ENCODE assay signal across 8 cellular contexts in the genomic region with DNA sequence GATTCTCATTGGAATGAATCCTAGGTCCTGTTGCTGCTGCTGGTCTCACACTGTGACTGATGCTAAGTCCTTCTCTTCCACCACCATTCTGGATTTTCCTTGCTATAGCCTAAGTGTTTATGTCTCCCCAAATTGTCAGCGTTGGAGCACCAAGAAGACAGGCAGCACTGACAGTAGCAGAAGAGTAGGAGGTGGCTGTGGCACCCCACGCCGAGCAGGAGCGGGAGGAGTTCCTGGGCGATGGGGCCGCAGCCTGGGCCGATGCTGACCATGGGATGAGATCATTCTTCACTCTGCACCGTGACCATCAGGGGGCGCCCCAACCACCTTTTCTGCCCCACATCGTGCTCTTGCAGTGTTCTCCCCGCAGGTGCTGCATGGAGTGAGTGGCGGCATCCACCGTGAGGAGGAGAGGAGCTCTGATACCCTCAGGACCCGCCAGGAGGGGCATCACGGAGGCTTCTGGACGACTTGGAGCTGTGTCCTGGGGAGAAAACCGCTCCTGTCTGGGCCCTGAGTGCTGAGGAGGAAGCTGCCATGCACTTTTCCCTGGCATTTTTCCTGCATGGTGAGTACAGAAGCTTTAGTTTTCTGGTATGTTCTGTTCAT. TPM values are rescaled to one million over a fixed set of nuclear protein-coding genes. Genes with fewer than 3 reads are reported as not detected.
A peak's percentile ranks its signal among the peaks of the same experiment; 100 is the strongest.
DNase-seq lines count a peak whose midpoint lies in the region; ATAC-seq, FAIRE-seq and TF ChIP-seq lines count a peak whose summit lies in the region.

No MANE protein-coding gene starts in this region.

- peaks cover 23% of the 10 kb centered on the region for H3K27me3 Mint-ChIP-seq in activated T-helper 2 cell treated with anti-CD3 and anti-CD28 coated beads, Interferon-gamma antibody, Interleukin-2, Interleukin-4, amounts not matched to agents 10 μg/mL and 5 μg/mL and 100 μg/mL, durations not matched to agents 14 hours and 24 hours and 36 hours (ENCODE audit: low read depth)

- no peak overlapping the region for H3K27ac Mint-ChIP-seq in activated T-helper 2 cell treated with anti-CD3 and anti-CD28 coated beads, Interferon-gamma antibody, Interleukin-2, Interleukin-4, amounts not matched to agents 10 μg/mL and 5 μg/mL and 100 μg/mL, durations not matched to agents 14 hours and 24 hours and 36 hours

- peak overlapping the region; percentile 6 for H3K4me3 ChIP-seq in Jurkat, Clone E6-1 (ENCODE audit: low read length)
- peak overlapping the region; percentile 55 for H3K4me3 ChIP-seq in osteoblast (ENCODE audit: insufficient read depth, low read length)
- H3K4me3 ChIP-seq in thoracic aorta, result peak overlapping the region; percentile 41

- H3K4me2 ChIP-seq in osteoblast (ENCODE audit: insufficient read depth, low read length), result peak overlapping the region; percentile 67

- H3K27me3 ChIP-seq in osteoblast (ENCODE audit: insufficient read depth, low read length) (no peaks in the 10 kb centered on the region), thoracic aorta (replicated peaks; ENCODE audit: insufficient read depth) (no peaks in the 10 kb centered on the region)

- H3K9me3 Mint-ChIP-seq in activated T-helper 2 cell treated with anti-CD3 and anti-CD28 coated beads, Interferon-gamma antibody, Interleukin-2, Interleukin-4, amounts not matched to agents 10 μg/mL and 5 μg/mL and 100 μg/mL, durations not matched to agents 14 hours and 24 hours and 36 hours, result no peaks in the 10 kb centered on the region

- peak; percentile 80 for TF ChIP-seq CTCF in osteoblast (IDR thresholded peaks at IDR 0.05; ENCODE audit: extremely low read depth, low read depth, low read length)
- TF ChIP-seq CTCF in thoracic aorta (IDR thresholded peaks at IDR 0.05), result peak; percentile 58

- H3K27ac ChIP-seq in osteoblast (ENCODE audit: low read depth, low read length) (no peak overlapping the region), thoracic aorta (no peak overlapping the region)

- peaks cover 10% of the 10 kb centered on the region for H3K4me1 Mint-ChIP-seq in activated T-helper 2 cell treated with anti-CD3 and anti-CD28 coated beads, Interferon-gamma antibody, Interleukin-2, Interleukin-4, amounts not matched to agents 10 μg/mL and 5 μg/mL and 100 μg/mL, durations not matched to agents 14 hours and 24 hours and 36 hours (ENCODE audit: low read depth)

- no peaks in the 10 kb centered on the region for H3K79me2 ChIP-seq in osteoblast (ENCODE audit: insufficient read depth, low read length)

- H3K9me3 ChIP-seq in osteoblast (ENCODE audit: low read depth, low read length), result no peaks in the 10 kb centered on the region
- H3K9me3 ChIP-seq in thoracic aorta, result no peaks in the 10 kb centered on the region

- ATAC-seq in thoracic aorta (ENCODE audit: insufficient number of reproducible peaks, low FRiP score, low read depth), result no peak
- no peak for ATAC-seq in GM18502 (IDR thresholded peaks at IDR 0.05; ENCODE audit: poor library complexity, unreplicated experiment)

- H3K36me3 ChIP-seq in osteoblast (ENCODE audit: insufficient read depth, low read length) (no peaks in the 10 kb centered on the region), thoracic aorta (no peaks in the 10 kb centered on the region)

- peak; percentile 20 for DNase-seq in DMS79 (lab: John Stamatoyannopoulos, UW)
- DNase-seq in Jurkat, Clone E6-1 (ENCODE audit: low read depth, low spot score), result peak; percentile 63
- DNase-seq in RPMI8226, result peak; percentile 67
- DNase-seq in activated T-helper 2 cell treated with anti-CD3 and anti-CD28 coated beads, Interferon-gamma antibody, Interleukin-2, Interleukin-4, amounts not matched to agents 10 μg/mL and 5 μg/mL and 100 μg/mL, durations not matched to agents 14 hours and 24 hours and 36 hours (ENCODE audit: low spot score), result peak; percentile 69
- peak; percentile 23 to 72 for DNase-seq in frontal cortex (ENCODE audit: low spot score in 2 of 2)
- peak; percentile 83 for DNase-seq in osteoblast (ENCODE audit: insufficient read length, low spot score, missing footprints)
- peak; percentile 5 for DNase-seq in thoracic aorta (ENCODE audit: low spot score)

- no peak overlapping the region for H3K4me3 Mint-ChIP-seq in activated T-helper 2 cell treated with anti-CD3 and anti-CD28 coated beads, Interferon-gamma antibody, Interleukin-2, Interleukin-4, amounts not matched to agents 10 μg/mL and 5 μg/mL and 100 μg/mL, durations not matched to agents 14 hours and 24 hours and 36 hours (ENCODE audit: low read depth)

- H3K36me3 Mint-ChIP-seq in activated T-helper 2 cell treated with anti-CD3 and anti-CD28 coated beads, Interferon-gamma antibody, Interleukin-2, Interleukin-4, amounts not matched to agents 10 μg/mL and 5 μg/mL and 100 μg/mL, durations not matched to agents 14 hours and 24 hours and 36 hours (ENCODE audit: low read depth), result no peaks in the 10 kb centered on the region

- intact Hi-C loops in activated T-helper 2 cell treated with anti-CD3 and anti-CD28 coated beads, Interferon-gamma antibody, Interleukin-2, Interleukin-4, amounts not matched to agents 10 μg/mL and 5 μg/mL and 100 μg/mL, durations not matched to agents 14 hours and 24 hours and 36 hours (cut with micrococcal nuclease), result no loop called here

- FAIRE-seq in frontal cortex (lab: Jason Lieb, UNC), result no peak

- no peaks in the 10 kb centered on the region for H4K20me1 ChIP-seq in osteoblast (ENCODE audit: insufficient read depth, low read length)

- peak overlapping the region; percentile 88 for H2AFZ ChIP-seq in osteoblast (ENCODE audit: low read length)

- H3K4me1 ChIP-seq in osteoblast (ENCODE audit: insufficient read depth, low read length), result peaks cover 28% of the 10 kb centered on the region
- H3K4me1 ChIP-seq in thoracic aorta (ENCODE audit: control insufficient read depth in 1 of 2, low read depth in 2 of 2), result peaks cover 0 to 5% of the 10 kb centered on the region in 2 donors

RNA-seq across cellular contexts. Expression of gene LRRC74B, which starts 57.0 kb away (rescaled TPM):
- not detected for polyA plus RNA-seq in Jurkat, Clone E6-1 (2012; ENCODE audit: insufficient read depth, insufficient read length)
- 0.23 TPM in 1 of 2 replicates, not detected in the other for total RNA-seq in activated T-helper 2 cell treated with anti-CD3 and anti-CD28 coated beads, Interferon-gamma antibody, Interleukin-2, Interleukin-4, amounts not matched to agents 10 μg/mL and 5 μg/mL and 100 μg/mL, durations not matched to agents 14 hours and 24 hours and 36 hours
- under 0.01 TPM for total RNA-seq in frontal cortex
- under 0.01 TPM in 1 of 2 replicates, not detected in the other for total RNA-seq in osteoblast
- not detected for total RNA-seq in thoracic aorta

Comparison
In these comparisons a context has a peak if more than half of its experiments do, and no peak if none do; other contexts are left out.
1. DNase-seq: peak in every context shown above with its lines; median percentile 83 in osteoblast; 69 in activated T-helper 2 cell treated with anti-CD3 and anti-CD28 coated beads, Interferon-gamma antibody, Interleukin-2, Interleukin-4, amounts not matched to agents 10 μg/mL and 5 μg/mL and 100 μg/mL, durations not matched to agents 14 hours and 24 hours and 36 hours; 67 in RPMI8226; 63 in Jurkat, Clone E6-1; 48 in frontal cortex; 20 in DMS79; 5 in thoracic aorta.